Comparison of ENCODE assay signal across 23 cellular contexts in the genomic region with DNA sequence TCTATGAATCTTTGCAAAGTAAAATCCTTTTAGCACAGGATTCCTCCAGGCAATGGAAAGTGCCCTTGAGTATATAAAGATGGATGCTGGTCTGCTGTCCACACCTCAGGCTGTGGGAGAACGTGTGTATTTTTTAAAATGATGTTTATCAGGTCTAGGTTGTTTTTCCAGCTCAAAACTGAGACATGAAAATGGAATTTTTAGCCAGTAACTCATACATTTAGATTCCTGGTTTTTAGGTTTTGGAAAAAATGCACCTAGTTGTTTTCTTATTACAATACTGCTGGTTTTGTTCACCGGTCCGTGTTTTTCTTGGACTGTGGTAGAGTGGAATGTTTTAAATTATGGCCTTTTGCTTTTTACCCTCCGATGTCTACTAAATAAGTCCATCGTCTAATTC.
DNase-seq lines count a peak whose midpoint lies in the region; ATAC-seq, FAIRE-seq and TF ChIP-seq lines count a peak whose summit lies in the region.
"Had no signal": no experiment of that assay in that cellular context is flagged by ENCODE, and none has a peak within 500 bp of the region (broad histone marks: within the 10 kb centered on the region; RNA-seq: fewer than 3 reads in every experiment).

No MANE protein-coding gene starts in this region.

- intact Hi-C loops in IMR-90 (cut with micrococcal nuclease): no loop called here

- peak overlapping the region in 1 of 2 experiments; percentile 27; a peak in 2 of 4 replicates for H4K8ac ChIP-seq in IMR-90 (ENCODE audit: low read depth in 2 of 2, low read length in 2 of 2)

- H3K27me3 Mint-ChIP-seq in astrocyte (ENCODE audit: low read depth, unreplicated experiment): no peaks in the 10 kb centered on the region
- peaks cover 4% of the 10 kb centered on the region for H3K27me3 Mint-ChIP-seq in mesothelial cell of epicardium (ENCODE audit: low read depth)
- H3K27me3 Mint-ChIP-seq: CD8-positive, alpha-beta memory T cell had no signal

- TF ChIP-seq CTCF in IMR-90 (conservative IDR thresholded peaks at IDR 0.05; ENCODE audit: low read depth, low read length) (no peak), astrocyte (IDR thresholded peaks at IDR 0.05; ENCODE audit: insufficient read depth, low read depth, low read length) (no peak), mesothelial cell of epicardium (IDR thresholded peaks at IDR 0.05; ENCODE audit: unreplicated experiment) (no peak), smooth muscle cell (IDR thresholded peaks at IDR 0.05; ENCODE audit: borderline replicate concordance, insufficient read depth, poor library complexity, severe bottlenecking) (no peak), foreskin fibroblast (IDR thresholded peaks at IDR 0.05; ENCODE audit: low read depth, low read length) (no peak)

- H3K27ac ChIP-seq in IMR-90 (ENCODE audit: insufficient read depth, low read length) (no peak overlapping the region), astrocyte (ENCODE audit: low read depth, low read length) (peak overlapping the region; percentile 69), smooth muscle cell (ENCODE audit: low read depth) (peak overlapping the region; percentile 90)
- H3K27ac ChIP-seq: GM23248, RWPE1, SJSA1 had no signal

- H4K20me1 ChIP-seq in IMR-90 (ENCODE audit: insufficient read depth, low read length) (no peaks in the 10 kb centered on the region), astrocyte (ENCODE audit: insufficient read depth, low read length) (no peaks in the 10 kb centered on the region), smooth muscle cell (ENCODE audit: low read depth) (no peaks in the 10 kb centered on the region)

- dilution Hi-C loops in IMR-90 (cut with HindIII; ENCODE audit: low sequenced_read_pairs, unreplicated experiment): no loop called here

- H2BK120ac ChIP-seq in IMR-90 (ENCODE audit: low read depth, low read length): peak overlapping the region; percentile 95; the same call in 1 of the 2 replicates

- no peak overlapping the region for H2AK5ac ChIP-seq in IMR-90 (ENCODE audit: low read depth, low read length)

- no peak for TF ChIP-seq POLR2A in IMR-90 (IDR thresholded peaks at IDR 0.05; ENCODE audit: low read depth, low read length)

- CTCF ChIA-PET in IMR-90 (lab: Yijun Ruan, JAX): no interaction called here

- no peak overlapping the region for H3K23ac ChIP-seq in IMR-90 (ENCODE audit: low read depth, low read length)

- peaks cover 9% of the 10 kb centered on the region for H3K9me1 ChIP-seq in IMR-90 (ENCODE audit: insufficient read depth, low read length)

- H3K4me3 ChIP-seq in IMR-90 (ENCODE audit: insufficient read depth, low read depth, low read length) (no peak overlapping the region), astrocyte (ENCODE audit: insufficient read depth, low read depth, low read length) (no peak overlapping the region), smooth muscle cell (no peak overlapping the region), foreskin fibroblast (ENCODE audit: low read depth in 1 of 2, low read length in 2 of 2) (no peak overlapping the region)
- H3K4me3 ChIP-seq: GM23248, SJSA1 had no signal

- H3K56ac ChIP-seq in IMR-90 (ENCODE audit: extremely low read depth, insufficient read depth, low read length): no peak overlapping the region

- H2BK5ac ChIP-seq in IMR-90 (ENCODE audit: low read depth, low read length, poor library complexity, severe bottlenecking): no peak overlapping the region

- H3K4me3 Mint-ChIP-seq in astrocyte (ENCODE audit: unreplicated experiment) (no peak overlapping the region), mesothelial cell of epicardium (no peak overlapping the region)

- peak overlapping the region; percentile 24; the same call in 1 of the 2 replicates for H3K4ac ChIP-seq in IMR-90 (ENCODE audit: low read depth, low read length)

- FAIRE-seq in astrocyte (lab: Jason Lieb, UNC): no peak
- FAIRE-seq: GM12891, GM18507 had no signal

- H2BK15ac ChIP-seq in IMR-90 (ENCODE audit: low read depth, low read length): peak overlapping the region; percentile 43; the same call in 1 of the 3 replicates

- H3K27me3 ChIP-seq in IMR-90 (ENCODE audit: control insufficient read depth, insufficient read depth, low read length) (no peaks in the 10 kb centered on the region), astrocyte (ENCODE audit: insufficient read depth, low read length) (no peaks in the 10 kb centered on the region), smooth muscle cell (ENCODE audit: low read depth) (no peaks in the 10 kb centered on the region)
- H3K27me3 ChIP-seq: SJSA1 had no signal

- H3K18ac ChIP-seq in IMR-90 (ENCODE audit: low read depth, low read length): no peak overlapping the region; the same call in 1 of the 2 replicates

- no peak overlapping the region for H3K4me2 ChIP-seq in IMR-90 (ENCODE audit: low read depth, low read length)
- peak overlapping the region; percentile 65 for H3K4me2 ChIP-seq in astrocyte (ENCODE audit: low read length)
- peak overlapping the region; percentile 15 for H3K4me2 ChIP-seq in smooth muscle cell

- no peaks in the 10 kb centered on the region for H3K79me1 ChIP-seq in IMR-90 (ENCODE audit: low read depth in 1 of 2, low read length in 2 of 2)

- H4K91ac ChIP-seq in IMR-90 (ENCODE audit: insufficient read depth, low read depth, low read length): 0 out of 2 replicates have a peak overlapping the region, but pooled peaks have one; percentile 24

- 0 out of 2 replicates have a peak overlapping the region, but pooled peaks have one; percentile 34 for H2BK20ac ChIP-seq in IMR-90 (ENCODE audit: low read depth, low read length)

- H3K9me3 Mint-ChIP-seq in astrocyte (ENCODE audit: unreplicated experiment) (no peaks in the 10 kb centered on the region), mesothelial cell of epicardium (no peaks in the 10 kb centered on the region)

- POLR2A ChIA-PET in IMR-90 (lab: Charles Lee; ENCODE audit: unreplicated experiment): interaction anchor here (0.6 kb wide), 1 partner anchor 111 kb away, joined by 10 read pairs; no protein-coding TSS in a partner anchor

- H3K9me3 ChIP-seq in IMR-90 (ENCODE audit: control insufficient read depth, insufficient read depth, low read length): no peaks in the 10 kb centered on the region
- H3K9me3 ChIP-seq in astrocyte (ENCODE audit: insufficient read depth, low read depth, low read length): no peaks in the 10 kb centered on the region
- H3K9me3 ChIP-seq in smooth muscle cell (replicated peaks; ENCODE audit: low read depth): no peaks in the 10 kb centered on the region
- H3K9me3 ChIP-seq: SJSA1 had no signal

- H2AFZ ChIP-seq in IMR-90 (replicated peaks; ENCODE audit: low read length, poor library complexity) (no peak overlapping the region), astrocyte (ENCODE audit: low read depth, low read length) (no peak overlapping the region), smooth muscle cell (ENCODE audit: low read depth) (peak overlapping the region; percentile 35)
- H2AFZ ChIP-seq: GM23248 had no signal

- no peaks in the 10 kb centered on the region for H3K36me3 Mint-ChIP-seq in astrocyte (ENCODE audit: low read depth, unreplicated experiment)
- no peaks in the 10 kb centered on the region for H3K36me3 Mint-ChIP-seq in mesothelial cell of epicardium
- H3K36me3 Mint-ChIP-seq: CD8-positive, alpha-beta memory T cell had no signal

- in situ Hi-C loops in IMR-90 (cut with MboI; ENCODE audit: low sequenced_read_pairs): no loop called here

- peaks cover 11% of the 10 kb centered on the region for H3K4me1 ChIP-seq in IMR-90 (ENCODE audit: control insufficient read depth, insufficient read depth, low read length)
- H3K4me1 ChIP-seq in astrocyte (ENCODE audit: insufficient read depth, low read length): peaks cover 28% of the 10 kb centered on the region
- H3K4me1 ChIP-seq in smooth muscle cell (ENCODE audit: low read depth): peaks cover 6% of the 10 kb centered on the region

- DNase-seq in IMR-90 (no peak), astrocyte (ENCODE audit: low read depth) (peak; percentile 71), mesothelial cell of epicardium (ENCODE audit: low spot score in 2 of 2, unreplicated experiment in 2 of 2) (no peak), smooth muscle cell (lab: John Stamatoyannopoulos, UW; ENCODE audit: unreplicated experiment) (no peak), foreskin fibroblast (no peak), MV-4-11 (lab: John Stamatoyannopoulos, UW) (no peak)
- no peak for DNase-seq in activated naive CD4-positive, alpha-beta T cell (lab: John Stamatoyannopoulos, UW)
- DNase-seq: CD8-positive, alpha-beta memory T cell; GF-D8; GM23248; KG1; NCI-H1048; NCI-H146; NCI-H2081 treated with DMSO at 0.1 percent for 48 hours; NCI-H510A treated with DMSO at 0.1 percent for 48 hours; NCI-H82; PC-3 had no signal

- peaks cover 30% of the 10 kb centered on the region for H3K4me1 Mint-ChIP-seq in astrocyte (ENCODE audit: low read depth, unreplicated experiment)
- peaks cover 17% of the 10 kb centered on the region for H3K4me1 Mint-ChIP-seq in mesothelial cell of epicardium
- H3K4me1 Mint-ChIP-seq: CD8-positive, alpha-beta memory T cell had no signal

- no TSS peak for BruUV-seq in IMR-90 (replicated peaks; lab: Mats Ljungman, UMichigan)

- H3K36me3 ChIP-seq in IMR-90 (ENCODE audit: control insufficient read depth, insufficient read depth, low read length) (no peaks in the 10 kb centered on the region), astrocyte (ENCODE audit: insufficient read depth, low read length) (no peaks in the 10 kb centered on the region), smooth muscle cell (ENCODE audit: low read depth) (no peaks in the 10 kb centered on the region)
- H3K36me3 ChIP-seq: SJSA1 had no signal

- H4K5ac ChIP-seq in IMR-90 (ENCODE audit: low read depth, low read length): peak overlapping the region; percentile 56; the same call in 1 of the 2 replicates

- peak overlapping the region; percentile 94 for H3K27ac Mint-ChIP-seq in astrocyte (ENCODE audit: unreplicated experiment)
- H3K27ac Mint-ChIP-seq in mesothelial cell of epicardium: peak overlapping the region; percentile 11
- H3K27ac Mint-ChIP-seq: CD8-positive, alpha-beta memory T cell had no signal

- H3K9ac ChIP-seq in IMR-90 (ENCODE audit: low read depth, low read length) (no peak overlapping the region), astrocyte (ENCODE audit: low read length) (peak overlapping the region; percentile 37), smooth muscle cell (ENCODE audit: low read depth) (no peak overlapping the region)
- H3K9ac ChIP-seq: GM23248 had no signal

- H3K79me2 ChIP-seq in astrocyte (ENCODE audit: insufficient read depth, low read length) (no peaks in the 10 kb centered on the region), smooth muscle cell (ENCODE audit: low read depth) (no peaks in the 10 kb centered on the region)

- no peak overlapping the region for H2AK9ac ChIP-seq in IMR-90 (replicated peaks; ENCODE audit: low read depth, low read length, poor library complexity)

- no peak for TF ChIP-seq RAD21 in IMR-90 (IDR thresholded peaks at IDR 0.05; ENCODE audit: low read length)

- H3K14ac ChIP-seq in IMR-90 (replicated peaks; ENCODE audit: low read depth, low read length): no peak overlapping the region

- H3F3A ChIP-seq in smooth muscle cell (ENCODE audit: low read depth): peaks cover 8% of the 10 kb centered on the region

- WGBS in IMR-90 (ENCODE audit: extremely low coverage in 2 of 2, insufficient read length in 1 of 2), 2 experiments: 100% methylated on average over 1 of the region's 5 CpGs; no CpG with 5 or more reads in 1 of the 2 experiments
- WGBS in smooth muscle cell (ENCODE audit: low lambda C conversion rate): 51% methylated on average over 5 of the region's 5 CpGs

- ATAC-seq in IMR-90 (ENCODE audit: low read depth) (no peak), HG02973 (IDR thresholded peaks at IDR 0.05; ENCODE audit: unreplicated experiment) (no peak)
- ATAC-seq: HCT116, PC-3 had no signal
